ENCODE assay signal across 21 cellular contexts in genomic region chr2:231914077-231914690, GRCh38. TPM values are rescaled to one million over a fixed set of nuclear protein-coding genes. Genes with fewer than 3 reads are reported as not detected.
"Had no signal": no experiment of that assay in that cellular context is flagged by ENCODE, and none has a peak within 500 bp of the region (broad histone marks: within the 10 kb centered on the region; RNA-seq: fewer than 3 reads in every experiment).

No MANE protein-coding gene starts in this region.

- H3K4me3 Mint-ChIP-seq: activated CD8-positive, alpha-beta T cell treated with anti-CD3 and anti-CD28 coated beads for 36 hours; activated naive CD4-positive, alpha-beta T cell treated with anti-CD3 and anti-CD28 coated beads, Interleukin-2, amount 10 ng/mL, durations not matched to agents 7 days and 5 days; activated naive CD8-positive, alpha-beta T cell treated with anti-CD3 and anti-CD28 coated beads for 36 hours; activated T-cell treated with anti-CD3 and anti-CD28 coated beads, Interleukin-2, amount 50 U/mL, for 72 hours; T-helper 1 cell treated with Interleukin-12 subunit alpha and Interleukin-12 subunit beta and Interleukin-4 antibody, amounts not matched to agents 30 μg/mL and 1 μg/mL, for 36 hours had no signal

- H3K9me3 Mint-ChIP-seq: activated CD8-positive, alpha-beta T cell treated with anti-CD3 and anti-CD28 coated beads for 36 hours; activated naive CD4-positive, alpha-beta T cell treated with anti-CD3 and anti-CD28 coated beads, Interleukin-2, amount 10 ng/mL, durations not matched to agents 7 days and 5 days; activated naive CD8-positive, alpha-beta T cell treated with anti-CD3 and anti-CD28 coated beads for 36 hours; activated T-cell treated with anti-CD3 and anti-CD28 coated beads, Interleukin-2, amount 50 U/mL, for 72 hours; activated T-helper 2 cell treated with anti-CD3 and anti-CD28 coated beads, Interferon-gamma antibody, Interleukin-2, Interleukin-4, amounts not matched to agents 10 μg/mL and 5 μg/mL and 100 μg/mL, durations not matched to agents 14 hours and 24 hours and 36 hours; T-helper 1 cell treated with Interleukin-12 subunit alpha and Interleukin-12 subunit beta and Interleukin-4 antibody, amounts not matched to agents 30 μg/mL and 1 μg/mL, for 36 hours had no signal

- H3K4me1 ChIP-seq: Peyer's patch had no signal

- H3K9me3 ChIP-seq: Peyer's patch had no signal

- H3K27ac ChIP-seq: Peyer's patch, RWPE1 had no signal

- H3K4me3 ChIP-seq: Peyer's patch had no signal

- H3K27ac Mint-ChIP-seq: activated CD8-positive, alpha-beta T cell treated with anti-CD3 and anti-CD28 coated beads for 36 hours; activated naive CD4-positive, alpha-beta T cell treated with anti-CD3 and anti-CD28 coated beads, Interleukin-2, amount 10 ng/mL, durations not matched to agents 7 days and 5 days; activated naive CD8-positive, alpha-beta T cell treated with anti-CD3 and anti-CD28 coated beads for 36 hours; activated T-cell treated with anti-CD3 and anti-CD28 coated beads, Interleukin-2, amount 50 U/mL, for 72 hours; activated T-helper 2 cell treated with anti-CD3 and anti-CD28 coated beads, Interferon-gamma antibody, Interleukin-2, Interleukin-4, amounts not matched to agents 10 μg/mL and 5 μg/mL and 100 μg/mL, durations not matched to agents 14 hours and 24 hours and 36 hours; T-helper 1 cell treated with Interleukin-12 subunit alpha and Interleukin-12 subunit beta and Interleukin-4 antibody, amounts not matched to agents 30 μg/mL and 1 μg/mL, for 36 hours had no signal

- H3K36me3 ChIP-seq: Peyer's patch had no signal

- H3K27me3 ChIP-seq: Peyer's patch had no signal

- DNase-seq: activated CD4-positive, alpha-beta T cell treated with anti-CD3 and anti-CD28 coated beads for 4 hours; activated CD8-positive, alpha-beta memory T cell treated with anti-CD3 and anti-CD28 coated beads, Interleukin-2, amount 50 U/mL, for 4 hours; activated CD8-positive, alpha-beta T cell treated with anti-CD3 and anti-CD28 coated beads for 36 hours; activated gamma-delta T cell treated with Interleukin-2 at 50 U/mL for 16 hours; activated naive CD4-positive, alpha-beta T cell treated with anti-CD3 and anti-CD28 coated beads, Interleukin-2, amount 10 ng/mL, durations not matched to agents 7 days and 5 days; activated naive CD8-positive, alpha-beta T cell treated with anti-CD3 and anti-CD28 coated beads for 36 hours; activated T-cell treated with anti-CD3 and anti-CD28 coated beads, Interleukin-2, amount 50 U/mL, for 72 hours; Karpas-422; MM.1S; NCI-H1105; NCI-H1436; NCI-H1694 treated with DMSO at 0.1 percent for 48 hours; NCI-H2029 treated with DMSO at 0.1 percent for 48 hours; NCI-H446; NCI-H524; SHP77 treated with DMSO at 0.1 percent for 48 hours had no signal

- H3K27me3 Mint-ChIP-seq: activated CD8-positive, alpha-beta T cell treated with anti-CD3 and anti-CD28 coated beads for 36 hours; activated naive CD8-positive, alpha-beta T cell treated with anti-CD3 and anti-CD28 coated beads for 36 hours had no signal

- H3K36me3 Mint-ChIP-seq: activated naive CD4-positive, alpha-beta T cell treated with anti-CD3 and anti-CD28 coated beads, Interleukin-2, amount 10 ng/mL, durations not matched to agents 7 days and 5 days; activated naive CD8-positive, alpha-beta T cell treated with anti-CD3 and anti-CD28 coated beads for 36 hours had no signal

- ATAC-seq: activated CD4-positive, CD25-positive, alpha-beta regulatory T cell treated with anti-CD3 and anti-CD28 coated beads, Interleukin-2, amount 50 U/mL, for 24 hours; activated CD8-positive, alpha-beta T cell treated with anti-CD3 and anti-CD28 coated beads for 36 hours; activated T-cell treated with anti-CD3 and anti-CD28 coated beads, Interleukin-2, amount 50 U/mL, for 72 hours had no signal

RNA-seq across cellular contexts. Expression of gene NPPC, which starts 12.0 kb away (rescaled TPM):
- total RNA-seq: Peyer's patch had no signal
